25 cellular contexts compared by ENCODE assay signal in genomic region chr11:69894126-69895047, GRCh38.
A peak's percentile ranks its signal among the peaks of the same experiment; 100 is the strongest.
DNase-seq lines count a peak whose midpoint lies in the region; ATAC-seq and TF ChIP-seq lines count a peak whose summit lies in the region.
"Had no signal": no experiment of that assay in that cellular context is flagged by ENCODE, and none has a peak within 500 bp of the region (broad histone marks: within the 10 kb centered on the region; RNA-seq: fewer than 3 reads in every experiment).

No MANE protein-coding gene starts in this region.

- H3K9me3 ChIP-seq in PC-9 (ENCODE audit: insufficient read depth, low read depth) (peaks cover 17% of the 10 kb centered on the region), smooth muscle cell (replicated peaks; ENCODE audit: low read depth) (no peaks in the 10 kb centered on the region)
- H3K9me3 ChIP-seq in CD4-positive, alpha-beta T cell (ENCODE audit: control insufficient read depth, low read length), result no peaks in the 10 kb centered on the region
- H3K9me3 ChIP-seq: right atrium auricular region had no signal

- CTCF ChIA-PET in PC-9 (lab: Charles Lee), result no interaction called here
- CTCF ChIA-PET in MCF 10A (lab: Yijun Ruan, JAX), result interaction anchor here (1.4 kb wide), 1 partner anchor 16 kb away, joined by 8 read pairs; no protein-coding TSS in a partner anchor
- CTCF ChIA-PET in CD4-positive, alpha-beta T cell (lab: Charles Lee), result no interaction called here

- no peaks in the 10 kb centered on the region for H4K20me1 ChIP-seq in PC-9 (ENCODE audit: insufficient read depth)
- no peaks in the 10 kb centered on the region for H4K20me1 ChIP-seq in smooth muscle cell (ENCODE audit: low read depth)

- WGBS in smooth muscle cell (ENCODE audit: low lambda C conversion rate), result 79% methylated on average over 24 of the region's 24 CpGs

- no peak overlapping the region for H3K4me3 Mint-ChIP-seq in progenitor cell of endocrine pancreas (ENCODE audit: low read depth)
- no peak overlapping the region for H3K4me3 Mint-ChIP-seq in MCF 10A (ENCODE audit: unreplicated experiment)
- no peak overlapping the region for H3K4me3 Mint-ChIP-seq in CD4-positive, alpha-beta T cell
- H3K4me3 Mint-ChIP-seq: activated CD4-positive, alpha-beta T cell treated with anti-CD3 and anti-CD28 coated beads, Interleukin-2, amount 10 ng/mL, durations not matched to agents 24 days and 14 days; endodermal cell had no signal

- intact Hi-C loops in PC-9 (cut with micrococcal nuclease; ENCODE audit: unreplicated experiment), result no loop called here
- intact Hi-C loops in MCF 10A (cut with micrococcal nuclease), result no loop called here
- intact Hi-C loops in CD4-positive, alpha-beta T cell (cut with DNase I, micrococcal nuclease), result no loop called here

- H3K27ac ChIP-seq in PC-9, result peak overlapping the region; percentile 85
- no peak overlapping the region for H3K27ac ChIP-seq in smooth muscle cell (ENCODE audit: low read depth)
- no peak overlapping the region for H3K27ac ChIP-seq in CD4-positive, alpha-beta T cell (ENCODE audit: low read depth, low read length)
- H3K27ac ChIP-seq: brain microvascular endothelial cell, GM23248, right atrium auricular region had no signal

- H3K36me3 Mint-ChIP-seq in progenitor cell of endocrine pancreas (ENCODE audit: insufficient read depth), result no peaks in the 10 kb centered on the region
- H3K36me3 Mint-ChIP-seq in MCF 10A (ENCODE audit: insufficient read depth, unreplicated experiment), result no peaks in the 10 kb centered on the region
- no peaks in the 10 kb centered on the region for H3K36me3 Mint-ChIP-seq in CD4-positive, alpha-beta T cell (ENCODE audit: low read depth)
- H3K36me3 Mint-ChIP-seq: naive B cell had no signal

- H3K9me3 Mint-ChIP-seq in progenitor cell of endocrine pancreas (ENCODE audit: low read depth) (peaks cover 8% of the 10 kb centered on the region), MCF 10A (ENCODE audit: unreplicated experiment) (no peaks in the 10 kb centered on the region)
- H3K9me3 Mint-ChIP-seq in CD4-positive, alpha-beta T cell, result no peaks in the 10 kb centered on the region
- H3K9me3 Mint-ChIP-seq: activated CD4-positive, alpha-beta T cell treated with anti-CD3 and anti-CD28 coated beads, Interleukin-2, amount 10 ng/mL, durations not matched to agents 24 days and 14 days had no signal

- H3K4me1 ChIP-seq in PC-9 (replicated peaks; ENCODE audit: insufficient read depth), result peaks cover 73% of the 10 kb centered on the region
- no peaks in the 10 kb centered on the region for H3K4me1 ChIP-seq in smooth muscle cell (ENCODE audit: low read depth)
- H3K4me1 ChIP-seq: right atrium auricular region had no signal

- H3K36me3 ChIP-seq in PC-9 (ENCODE audit: low read depth), result peaks cover 10% of the 10 kb centered on the region; the same call in 1 of the 2 replicates
- H3K36me3 ChIP-seq in smooth muscle cell (ENCODE audit: low read depth), result no peaks in the 10 kb centered on the region
- H3K36me3 ChIP-seq: brain microvascular endothelial cell, right atrium auricular region had no signal

- H3K9me2 ChIP-seq in PC-9 (ENCODE audit: insufficient read depth), result no peaks in the 10 kb centered on the region

- TF ChIP-seq CTCF in PC-9 (conservative IDR thresholded peaks at IDR 0.05) (0 out of 2 replicates have a peak, but pooled peaks have one; percentile 22), progenitor cell of endocrine pancreas (IDR thresholded peaks at IDR 0.05; ENCODE audit: unreplicated experiment) (no peak), smooth muscle cell (IDR thresholded peaks at IDR 0.05; ENCODE audit: borderline replicate concordance, insufficient read depth, poor library complexity, severe bottlenecking) (no peak), MCF 10A (IDR thresholded peaks at IDR 0.05; ENCODE audit: unreplicated experiment) (no peak)
- TF ChIP-seq CTCF in CD4-positive, alpha-beta T cell (IDR thresholded peaks at IDR 0.05), result no peak

- H3K4me2 ChIP-seq in PC-9, result peak overlapping the region; percentile 63
- H3K4me2 ChIP-seq in smooth muscle cell, result no peak overlapping the region

- no peak overlapping the region for H3K9ac ChIP-seq in smooth muscle cell (ENCODE audit: low read depth)
- H3K9ac ChIP-seq: GM23248 had no signal

- no peak overlapping the region for H3K4me3 ChIP-seq in PC-9
- H3K4me3 ChIP-seq in smooth muscle cell, result no peak overlapping the region
- H3K4me3 ChIP-seq: GM23248, right atrium auricular region had no signal

- peaks cover 72% of the 10 kb centered on the region for H3F3A ChIP-seq in PC-9 (ENCODE audit: insufficient read depth, low read depth)
- no peaks in the 10 kb centered on the region for H3F3A ChIP-seq in smooth muscle cell (ENCODE audit: low read depth)

- POLR2A ChIA-PET in PC-9 (lab: Charles Lee; ENCODE audit: unreplicated experiment), result no interaction called here
- POLR2A ChIA-PET in MCF 10A (lab: Yijun Ruan, JAX), result no interaction called here
- POLR2A ChIA-PET in CD4-positive, alpha-beta T cell (lab: Charles Lee), result no interaction called here

- DNase-seq in ELR (ENCODE audit: low read depth), result peak; percentile 30
- peak; percentile 51 to 96 for DNase-seq in PC-9
- DNase-seq in fibroblast of peridontal ligament (ENCODE audit: extremely low read depth), result peak; percentile 9
- DNase-seq in retina, result peak; percentile 59
- no peak for DNase-seq in progenitor cell of endocrine pancreas (ENCODE audit: low spot score, unreplicated experiment)
- no peak for DNase-seq in smooth muscle cell (lab: John Stamatoyannopoulos, UW; ENCODE audit: unreplicated experiment)
- DNase-seq in MCF 10A (ENCODE audit: unreplicated experiment), result no peak
- no peak for DNase-seq in CD4-positive, alpha-beta T cell
- DNase-seq: activated CD4-positive, alpha-beta T cell treated with anti-CD3 and anti-CD28 coated beads, Interleukin-2, amount 10 ng/mL, durations not matched to agents 24 days and 14 days; activated naive CD4-positive, alpha-beta T cell; activated T-cell treated with anti-CD3 and anti-CD28 coated beads, Interleukin-2, amount 50 U/mL, for 48 hours; brain microvascular endothelial cell; cortex of kidney; endodermal cell; GM23248; Karpas-422; naive B cell; NCI-H1048; NCI-H187; NCI-H2171 treated with DMSO at 0.1 percent for 48 hours; NCI-H524 treated with DMSO at 0.1 percent for 48 hours; stimulated activated CD4-positive, alpha-beta T cell treated with anti-CD3 and anti-CD28 coated beads, Interleukin-12 subunit alpha, Interleukin-12 subunit beta, amount 100 ng/mL, for 4 hours; stimulated activated CD4-positive, alpha-beta T cell treated with anti-CD3 and anti-CD28 coated beads, Interleukin-4, amount 100 ng/mL, for 24 hours; stimulated activated naive CD4-positive, alpha-beta T cell had no signal

- H3K27me3 ChIP-seq in PC-9 (ENCODE audit: insufficient read depth, low read depth), result no peaks in the 10 kb centered on the region
- H3K27me3 ChIP-seq in smooth muscle cell (ENCODE audit: low read depth), result peaks cover 18% of the 10 kb centered on the region
- peaks cover 26% of the 10 kb centered on the region for H3K27me3 ChIP-seq in CD4-positive, alpha-beta T cell (ENCODE audit: control insufficient read depth, insufficient read depth, low read length)
- H3K27me3 ChIP-seq: right atrium auricular region had no signal

- H3K79me2 ChIP-seq in PC-9 (ENCODE audit: low read depth), result no peaks in the 10 kb centered on the region
- H3K79me2 ChIP-seq in smooth muscle cell (ENCODE audit: low read depth), result no peaks in the 10 kb centered on the region

- H3K27me3 Mint-ChIP-seq in progenitor cell of endocrine pancreas (peaks cover 13% of the 10 kb centered on the region), MCF 10A (ENCODE audit: insufficient read depth, unreplicated experiment) (peaks cover 35% of the 10 kb centered on the region)
- H3K27me3 Mint-ChIP-seq in CD4-positive, alpha-beta T cell, result peaks cover 71% of the 10 kb centered on the region

- BruUV-seq in PC-9 (replicated peaks; lab: Mats Ljungman, UMichigan) (no TSS peak), MCF 10A (replicated peaks; lab: Mats Ljungman, UMichigan) (no TSS peak)

- ATAC-seq in CD4-positive, alpha-beta T cell (ENCODE audit: poor library complexity), result no peak

- H3K4me1 Mint-ChIP-seq in progenitor cell of endocrine pancreas (ENCODE audit: low read depth) (peaks cover 11% of the 10 kb centered on the region), MCF 10A (ENCODE audit: insufficient read depth, unreplicated experiment) (no peaks in the 10 kb centered on the region)
- peaks cover 3% of the 10 kb centered on the region for H3K4me1 Mint-ChIP-seq in CD4-positive, alpha-beta T cell (ENCODE audit: low read depth)
- H3K4me1 Mint-ChIP-seq: activated CD4-positive, alpha-beta T cell treated with anti-CD3 and anti-CD28 coated beads, Interleukin-2, amount 10 ng/mL, durations not matched to agents 24 days and 14 days; naive B cell had no signal

- H2AFZ ChIP-seq in PC-9 (no peak overlapping the region), smooth muscle cell (ENCODE audit: low read depth) (no peak overlapping the region)
- H2AFZ ChIP-seq: GM23248 had no signal

- H3K27ac Mint-ChIP-seq in progenitor cell of endocrine pancreas (no peak overlapping the region), MCF 10A (ENCODE audit: low read depth, unreplicated experiment) (no peak overlapping the region)
- no peak overlapping the region for H3K27ac Mint-ChIP-seq in CD4-positive, alpha-beta T cell
- H3K27ac Mint-ChIP-seq: activated CD4-positive, alpha-beta T cell treated with anti-CD3 and anti-CD28 coated beads, Interleukin-2, amount 10 ng/mL, durations not matched to agents 24 days and 14 days; endodermal cell; naive B cell had no signal

Comparison
In these comparisons a context has a peak if more than half of its experiments do, and no peak if none do; other contexts are left out.
1. DNase-seq: peak in ELR (single experiment), PC-9 (2 of 2), fibroblast of peridontal ligament (single experiment) and retina (single experiment); none in progenitor cell of endocrine pancreas (single experiment), smooth muscle cell (single experiment), MCF 10A (single experiment) and CD4-positive, alpha-beta T cell (0 of 10).